Comparison of ENCODE assay signal across 8 cellular contexts in the genomic region with DNA sequence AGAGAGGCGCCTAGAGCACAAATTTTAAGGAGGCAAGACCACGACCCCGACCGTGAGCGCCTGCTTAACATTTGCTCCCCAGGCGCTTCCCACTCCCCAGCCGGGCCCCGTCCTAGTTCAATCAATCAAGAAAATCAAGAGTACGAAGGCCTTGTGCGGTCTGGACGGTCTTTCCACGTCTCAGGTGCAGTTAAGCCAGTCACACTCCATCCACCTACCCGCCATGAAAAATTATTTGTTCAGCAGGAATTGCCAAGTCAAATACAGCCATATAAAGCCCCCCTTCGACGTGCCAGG. TPM values are rescaled to one million over a fixed set of nuclear protein-coding genes. Genes with fewer than 3 reads are reported as not detected.
DNase-seq lines count a peak whose midpoint lies in the region; ATAC-seq, FAIRE-seq and TF ChIP-seq lines count a peak whose summit lies in the region.

No MANE protein-coding gene starts in this region.

- H3K4me2 ChIP-seq in hepatocyte = peak overlapping the region; percentile 90

- TF ChIP-seq CTCF in hepatocyte (IDR thresholded peaks at IDR 0.05; ENCODE audit: poor library complexity) (no peak), GM13976 (IDR thresholded peaks at IDR 0.05; ENCODE audit: borderline replicate concordance, control extremely low read depth, extremely low read depth, insufficient read depth, missing control alignments) (no peak)

- peaks cover 8% of the 10 kb centered on the region for H3K36me3 Mint-ChIP-seq in activated T-helper 1 cell treated with anti-CD3 and anti-CD28 coated beads, Interleukin-12 subunit alpha, Interleukin-12 subunit beta, Interleukin-2, Interleukin-4 antibody, amounts not matched to agents 30 ng/mL and 10 ng/mL and 1 ng/mL, durations not matched to agents 14 hours and 24 hours and 36 hours (ENCODE audit: low read depth)

- H3K36me3 ChIP-seq in hepatocyte (replicated peaks; ENCODE audit: insufficient read depth, low read depth) (no peaks in the 10 kb centered on the region), small intestine (ENCODE audit: control insufficient read depth in 2 of 2, insufficient read depth in 2 of 2, low read length in 2 of 2) (no peaks in the 10 kb centered on the region)

- H3K4me3 ChIP-seq in hepatocyte (peak overlapping the region; percentile 97), small intestine (ENCODE audit: low read depth in 1 of 2, low read length in 2 of 2) (peak overlapping the region; percentile 76 to 81)

- H3K4me1 ChIP-seq in hepatocyte (ENCODE audit: insufficient read depth) (peaks cover 17% of the 10 kb centered on the region), small intestine (ENCODE audit: control insufficient read depth in 2 of 2, insufficient read depth in 1 of 2, low read depth in 1 of 2, low read length in 1 of 2) (no peaks in the 10 kb centered on the region)

- H3K9me3 Mint-ChIP-seq in activated T-helper 1 cell treated with anti-CD3 and anti-CD28 coated beads, Interleukin-12 subunit alpha, Interleukin-12 subunit beta, Interleukin-2, Interleukin-4 antibody, amounts not matched to agents 30 ng/mL and 10 ng/mL and 1 ng/mL, durations not matched to agents 14 hours and 24 hours and 36 hours = no peaks in the 10 kb centered on the region

- in situ Hi-C loops in ACHN (cut with HindIII; ENCODE audit: low pct_ligation_motif_present, low pct_unique_long_range_greater_than_20kb, low sequenced_read_pairs) (no loop called here), GM13976 (cut with MboI; ENCODE audit: low sequenced_read_pairs, unreplicated experiment) (no loop called here)

- peak overlapping the region; percentile 95 for H3K27ac Mint-ChIP-seq in activated T-helper 1 cell treated with anti-CD3 and anti-CD28 coated beads, Interleukin-12 subunit alpha, Interleukin-12 subunit beta, Interleukin-2, Interleukin-4 antibody, amounts not matched to agents 30 ng/mL and 10 ng/mL and 1 ng/mL, durations not matched to agents 14 hours and 24 hours and 36 hours

- H4K20me1 ChIP-seq in hepatocyte (ENCODE audit: insufficient read depth, poor library complexity, severe bottlenecking) = no peaks in the 10 kb centered on the region

- H3K9me3 ChIP-seq in hepatocyte (ENCODE audit: low read depth) (no peaks in the 10 kb centered on the region), small intestine (ENCODE audit: control insufficient read depth, low read depth) (no peaks in the 10 kb centered on the region)

- no peaks in the 10 kb centered on the region for H3K9me2 ChIP-seq in hepatocyte (replicated peaks; ENCODE audit: insufficient read depth)

- H3K27ac ChIP-seq in hepatocyte (peak overlapping the region; percentile 100), small intestine (ENCODE audit: low read depth in 1 of 2, low read length in 1 of 2) (peak overlapping the region; percentile 96 to 99)

- no peaks in the 10 kb centered on the region for H3K27me3 ChIP-seq in hepatocyte
- H3K27me3 ChIP-seq in small intestine (ENCODE audit: control insufficient read depth in 2 of 2, insufficient read depth in 2 of 2, low read length in 2 of 2) = no peaks in the 10 kb centered on the region

- peak overlapping the region; percentile 90 for H2AFZ ChIP-seq in hepatocyte

- H3K27me3 Mint-ChIP-seq in activated T-helper 1 cell treated with anti-CD3 and anti-CD28 coated beads, Interleukin-12 subunit alpha, Interleukin-12 subunit beta, Interleukin-2, Interleukin-4 antibody, amounts not matched to agents 30 ng/mL and 10 ng/mL and 1 ng/mL, durations not matched to agents 14 hours and 24 hours and 36 hours (ENCODE audit: insufficient read depth) = no peaks in the 10 kb centered on the region

- under 1% methylated on average over 15 of the region's 15 CpGs for WGBS in hepatocyte (ENCODE audit: low lambda C conversion rate, missing lambda C conversion rate)
- 0 to 1% (median 0%) methylated on average over 15 of the region's 15 CpGs for WGBS in small intestine, 3 donors

- peaks cover 44% of the 10 kb centered on the region for H3K4me1 Mint-ChIP-seq in activated T-helper 1 cell treated with anti-CD3 and anti-CD28 coated beads, Interleukin-12 subunit alpha, Interleukin-12 subunit beta, Interleukin-2, Interleukin-4 antibody, amounts not matched to agents 30 ng/mL and 10 ng/mL and 1 ng/mL, durations not matched to agents 14 hours and 24 hours and 36 hours (ENCODE audit: low read depth)

- intact Hi-C loops in activated T-helper 1 cell treated with anti-CD3 and anti-CD28 coated beads, Interleukin-12 subunit alpha, Interleukin-12 subunit beta, Interleukin-2, Interleukin-4 antibody, amounts not matched to agents 30 ng/mL and 10 ng/mL and 1 ng/mL, durations not matched to agents 14 hours and 24 hours and 36 hours (cut with micrococcal nuclease) = loop anchor here (1.0 to 5.0 kb wide), 4 partner anchors 12 to 519 kb away; a partner anchor contains a TSS

- DNase-seq in 8988T (peak; percentile 28), hepatocyte (ENCODE audit: low spot score) (no peak), small intestine (no peak), DMS53 treated with DMSO at 0.1 percent for 48 hours (lab: John Stamatoyannopoulos, UW; ENCODE audit: unreplicated experiment) (no peak), ACHN (no peak), GM13976 (ENCODE audit: low spot score) (no peak)
- no peak for DNase-seq in activated T-helper 1 cell treated with anti-CD3 and anti-CD28 coated beads, Interleukin-12 subunit alpha, Interleukin-12 subunit beta, Interleukin-2, Interleukin-4 antibody, amounts not matched to agents 30 ng/mL and 10 ng/mL and 1 ng/mL, durations not matched to agents 14 hours and 24 hours and 36 hours (ENCODE audit: low spot score)

- FAIRE-seq in small intestine (lab: Jason Lieb, UNC) = no peak

- H3K4me3 Mint-ChIP-seq in activated T-helper 1 cell treated with anti-CD3 and anti-CD28 coated beads, Interleukin-12 subunit alpha, Interleukin-12 subunit beta, Interleukin-2, Interleukin-4 antibody, amounts not matched to agents 30 ng/mL and 10 ng/mL and 1 ng/mL, durations not matched to agents 14 hours and 24 hours and 36 hours = peak overlapping the region; percentile 92

- peaks cover 36% of the 10 kb centered on the region for H3K79me2 ChIP-seq in hepatocyte

- peak; percentile 2 for ATAC-seq in GM21367 (IDR thresholded peaks at IDR 0.05; ENCODE audit: unreplicated experiment)

RNA-seq across cellular contexts. Expression of a gene that starts 0.6 kb away (rescaled TPM):
- total RNA-seq in activated T-helper 1 cell treated with anti-CD3 and anti-CD28 coated beads, Interleukin-12 subunit alpha, Interleukin-12 subunit beta, Interleukin-2, Interleukin-4 antibody, amounts not matched to agents 30 ng/mL and 10 ng/mL and 1 ng/mL, durations not matched to agents 14 hours and 24 hours and 36 hours = 45.1 and 46.7 TPM in 2 replicates
- 10.1 and 15.4 TPM in 2 replicates for total RNA-seq in hepatocyte
- polyA plus RNA-seq in hepatocyte = 10.6 and 14.8 TPM in 2 replicates
- 10 to 100 TPM; 14.1 to 21.0 (median 18.3) TPM for polyA plus RNA-seq in small intestine

RNA-seq across cellular contexts. Expression of a gene that starts 11.9 kb away (rescaled TPM):
- 1,860 and 1,913 TPM in 2 replicates for total RNA-seq in activated T-helper 1 cell treated with anti-CD3 and anti-CD28 coated beads, Interleukin-12 subunit alpha, Interleukin-12 subunit beta, Interleukin-2, Interleukin-4 antibody, amounts not matched to agents 30 ng/mL and 10 ng/mL and 1 ng/mL, durations not matched to agents 14 hours and 24 hours and 36 hours
- total RNA-seq in hepatocyte = 3,841 and 4,104 TPM in 2 replicates
- polyA plus RNA-seq in hepatocyte = 875 and 983 TPM in 2 replicates
- 1,000 to 10,000 TPM; 2,810 to 5,742 (median 3,537) TPM for polyA plus RNA-seq in small intestine

RNA-seq across cellular contexts. Expression of a gene that starts 22.3 kb away (rescaled TPM):
- total RNA-seq in activated T-helper 1 cell treated with anti-CD3 and anti-CD28 coated beads, Interleukin-12 subunit alpha, Interleukin-12 subunit beta, Interleukin-2, Interleukin-4 antibody, amounts not matched to agents 30 ng/mL and 10 ng/mL and 1 ng/mL, durations not matched to agents 14 hours and 24 hours and 36 hours = 224 and 237 TPM in 2 replicates
- 175 and 208 TPM in 2 replicates for total RNA-seq in hepatocyte
- polyA plus RNA-seq in hepatocyte (277 TPM in 2 replicates), small intestine (100 to 1,000 TPM; 525 to 910 (median 823) TPM)

RNA-seq across cellular contexts. Expression of a gene that starts 22.5 kb away (rescaled TPM):
- 57.5 and 58.3 TPM in 2 replicates for total RNA-seq in activated T-helper 1 cell treated with anti-CD3 and anti-CD28 coated beads, Interleukin-12 subunit alpha, Interleukin-12 subunit beta, Interleukin-2, Interleukin-4 antibody, amounts not matched to agents 30 ng/mL and 10 ng/mL and 1 ng/mL, durations not matched to agents 14 hours and 24 hours and 36 hours
- 74.9 and 81.3 TPM in 2 replicates for total RNA-seq in hepatocyte
- 39.4 and 53.5 TPM in 2 replicates for polyA plus RNA-seq in hepatocyte
- 10 to 100 TPM; 13.5 to 26.6 (median 25.3) TPM for polyA plus RNA-seq in small intestine

RNA-seq across cellular contexts. Expression of a gene that starts 36.9 kb away (rescaled TPM):
- total RNA-seq in activated T-helper 1 cell treated with anti-CD3 and anti-CD28 coated beads, Interleukin-12 subunit alpha, Interleukin-12 subunit beta, Interleukin-2, Interleukin-4 antibody, amounts not matched to agents 30 ng/mL and 10 ng/mL and 1 ng/mL, durations not matched to agents 14 hours and 24 hours and 36 hours = 12.8 and 12.9 TPM in 2 replicates
- 16.7 and 19.8 TPM in 2 replicates for total RNA-seq in hepatocyte
- polyA plus RNA-seq in hepatocyte (17.6 and 20.6 TPM in 2 replicates), small intestine (10 to 100 TPM in 1 of 3 donors, 1 to 10 TPM in 2; 8.3 to 19.5 (median 9.2) TPM)
